1 cellular context compared by ENCODE assay signal in genomic region chr3:150377601-150378466, GRCh38.
TF ChIP-seq lines count a peak whose summit lies in the region.

No MANE protein-coding gene starts in this region.

TF ChIP-seq in H1, 55 proteins besides CTCF, POLR2A, EP300 and RAD21:
- TF ChIP-seq RBBP5 (IDR thresholded peaks at IDR 0.05; ENCODE audit: borderline replicate concordance, low read depth, low read length) (no peak), GTF2F1 (IDR thresholded peaks at IDR 0.05; ENCODE audit: borderline replicate concordance, low read depth, low read length) (no peak), NANOG (IDR thresholded peaks at IDR 0.05; ENCODE audit: insufficient read depth, low read depth, low read length, poor library complexity, severe bottlenecking) (no peak), SP2 (IDR thresholded peaks at IDR 0.05; ENCODE audit: low read length) (no peak), KDM4A (IDR thresholded peaks at IDR 0.05; ENCODE audit: low read depth, low read length, severe bottlenecking) (no peak), CHD7 (IDR thresholded peaks at IDR 0.05; ENCODE audit: insufficient replicate concordance, low read length) (no peak), MAX (IDR thresholded peaks at IDR 0.05) (no peak)
